In the genomic region with DNA sequence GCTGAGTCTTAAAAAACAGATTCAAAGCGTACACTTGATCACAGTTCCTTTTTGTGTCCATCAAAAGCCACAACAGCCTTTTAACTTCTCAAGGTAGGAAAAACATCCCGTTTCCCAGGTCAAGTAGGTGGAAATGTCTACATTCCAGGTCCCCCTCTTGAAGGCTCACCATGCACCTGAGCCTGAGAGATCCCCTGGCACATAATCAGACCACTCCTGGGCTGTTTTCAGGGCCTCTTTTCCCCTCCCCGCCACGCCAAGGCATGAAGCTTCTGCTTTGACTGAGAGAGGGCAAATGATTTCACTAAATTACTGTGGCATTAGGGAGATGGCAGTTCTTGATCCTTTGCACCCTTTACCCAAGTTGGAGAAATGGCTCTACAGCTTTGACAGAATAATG, we compare ENCODE assay signal across 27 cellular contexts.
"Had no signal": no experiment of that assay in that cellular context is flagged by ENCODE, and none has a peak within 500 bp of the region (broad histone marks: within the 10 kb centered on the region; RNA-seq: fewer than 3 reads in every experiment).

No MANE protein-coding gene starts in this region.

- H3K4me3 Mint-ChIP-seq: activated CD4-positive, alpha-beta memory T cell treated with anti-CD3 and anti-CD28 coated beads, Interleukin-2, amount 10 ng/mL, durations not matched to agents 7 days and 5 days; activated CD4-positive, alpha-beta T cell treated with anti-CD3 and anti-CD28 coated beads for 36 hours; activated naive CD4-positive, alpha-beta T cell treated with anti-CD3 and anti-CD28 coated beads, Interleukin-2, amount 10 ng/mL, durations not matched to agents 7 days and 5 days; activated naive CD8-positive, alpha-beta T cell treated with anti-CD3 and anti-CD28 coated beads for 36 hours; activated T-helper 17 cell treated with anti-CD3 and anti-CD28 coated beads, Interleukin-2, amount 50 U/mL, for 72 hours had no signal

- H3K9me3 ChIP-seq: breast epithelium, SJCRH30, SK-N-SH had no signal

- H3K4me3 ChIP-seq: breast epithelium, SJCRH30 had no signal

- H3K4me2 ChIP-seq: KMS-11 had no signal

- DNase-seq: activated CD4-positive, alpha-beta memory T cell treated with anti-CD3 and anti-CD28 coated beads, Interleukin-2, amount 10 ng/mL, durations not matched to agents 7 days and 5 days; activated CD4-positive, alpha-beta T cell treated with anti-CD3 and anti-CD28 coated beads for 36 hours; activated CD4-positive, alpha-beta T cell treated with anti-CD3 and anti-CD28 coated beads, Interleukin-2, amount 50 U/mL, for 1 hour; activated CD4-positive, CD25-positive, alpha-beta regulatory T cell; activated gamma-delta T cell; activated naive CD4-positive, alpha-beta T cell treated with anti-CD3 and anti-CD28 coated beads, Interleukin-2, amount 10 ng/mL, durations not matched to agents 7 days and 5 days; activated naive CD8-positive, alpha-beta T cell treated with anti-CD3 and anti-CD28 coated beads for 36 hours; activated T-cell treated with anti-CD3 and anti-CD28 coated beads for 4 hours; activated T-cell treated with anti-CD3 and anti-CD28 coated beads, Interleukin-2, amount 50 U/mL, for 48 hours; NCI-H1092; NCI-H1417; NCI-H2029 treated with DMSO at 0.1 percent for 48 hours; NCI-H345; NCI-H510A; NCI-H526 treated with DMSO at 0.1 percent for 48 hours; NCI-H82; OCI-M1; Right ventricle myocardium superior; RPMI8226; SJCRH30; SK-N-SH; T-helper 1 cell had no signal

- H3K9ac ChIP-seq: KMS-11, SK-N-SH had no signal

- H3K9me3 Mint-ChIP-seq: activated CD4-positive, alpha-beta memory T cell treated with anti-CD3 and anti-CD28 coated beads, Interleukin-2, amount 10 ng/mL, durations not matched to agents 7 days and 5 days; activated naive CD4-positive, alpha-beta T cell treated with anti-CD3 and anti-CD28 coated beads, Interleukin-2, amount 10 ng/mL, durations not matched to agents 7 days and 5 days; activated naive CD8-positive, alpha-beta T cell treated with anti-CD3 and anti-CD28 coated beads for 36 hours had no signal

- H3K27ac ChIP-seq: KMS-11, SJCRH30, VCaP had no signal

- H3K27ac Mint-ChIP-seq: activated CD4-positive, alpha-beta memory T cell treated with anti-CD3 and anti-CD28 coated beads, Interleukin-2, amount 10 ng/mL, durations not matched to agents 7 days and 5 days; activated CD4-positive, alpha-beta T cell treated with anti-CD3 and anti-CD28 coated beads for 36 hours; activated naive CD4-positive, alpha-beta T cell treated with anti-CD3 and anti-CD28 coated beads, Interleukin-2, amount 10 ng/mL, durations not matched to agents 7 days and 5 days; activated naive CD8-positive, alpha-beta T cell treated with anti-CD3 and anti-CD28 coated beads for 36 hours; activated T-helper 17 cell treated with anti-CD3 and anti-CD28 coated beads, Interleukin-2, amount 50 U/mL, for 72 hours had no signal

- H3K27me3 ChIP-seq: breast epithelium, SJCRH30 had no signal

- H3K4me1 Mint-ChIP-seq: activated CD4-positive, alpha-beta memory T cell treated with anti-CD3 and anti-CD28 coated beads, Interleukin-2, amount 10 ng/mL, durations not matched to agents 7 days and 5 days; activated CD4-positive, alpha-beta T cell treated with anti-CD3 and anti-CD28 coated beads for 36 hours; activated naive CD4-positive, alpha-beta T cell treated with anti-CD3 and anti-CD28 coated beads, Interleukin-2, amount 10 ng/mL, durations not matched to agents 7 days and 5 days; activated naive CD8-positive, alpha-beta T cell treated with anti-CD3 and anti-CD28 coated beads for 36 hours had no signal

- H3K36me3 Mint-ChIP-seq: activated naive CD4-positive, alpha-beta T cell treated with anti-CD3 and anti-CD28 coated beads, Interleukin-2, amount 10 ng/mL, durations not matched to agents 7 days and 5 days had no signal

- ATAC-seq: activated CD4-positive, alpha-beta T cell treated with anti-CD3 and anti-CD28 coated beads for 36 hours; activated T-helper 17 cell treated with anti-CD3 and anti-CD28 coated beads, Interleukin-2, amount 50 U/mL, for 72 hours; Panc1 had no signal

- H3K27me3 Mint-ChIP-seq: activated naive CD4-positive, alpha-beta T cell treated with anti-CD3 and anti-CD28 coated beads, Interleukin-2, amount 10 ng/mL, durations not matched to agents 7 days and 5 days; activated naive CD8-positive, alpha-beta T cell treated with anti-CD3 and anti-CD28 coated beads for 36 hours had no signal

- H3K36me3 ChIP-seq: breast epithelium had no signal
